ENCODE assay signal across 10 cellular contexts in the genomic region with DNA sequence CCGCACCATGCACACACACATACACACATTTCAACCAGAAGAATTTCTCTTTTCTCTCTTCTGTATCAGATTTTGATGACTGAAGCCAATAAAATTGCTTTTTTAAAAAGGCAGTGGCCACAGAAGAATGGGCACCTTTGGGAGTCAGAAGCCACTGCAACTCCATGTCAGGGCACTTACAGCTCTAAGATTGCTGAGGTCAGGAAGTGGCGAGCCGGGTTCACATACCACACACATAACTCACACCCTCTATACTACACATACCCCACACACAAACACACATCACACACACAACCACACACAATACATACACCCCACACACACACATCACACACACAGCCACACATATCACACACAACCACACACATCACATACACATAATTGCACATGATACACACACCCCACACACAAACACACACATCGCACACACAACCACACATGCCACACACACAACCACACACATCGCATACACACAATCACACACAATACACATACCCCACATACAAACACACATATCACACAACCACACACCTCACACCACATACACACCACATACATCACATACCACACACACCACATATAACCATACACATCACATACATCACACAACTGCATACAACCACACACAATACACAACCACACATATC. TPM values are rescaled to one million over a fixed set of nuclear protein-coding genes. Genes with fewer than 3 reads are reported as not detected.
DNase-seq lines count a peak whose midpoint lies in the region; ATAC-seq and TF ChIP-seq lines count a peak whose summit lies in the region.
"Had no signal": no experiment of that assay in that cellular context is flagged by ENCODE, and none has a peak within 500 bp of the region (broad histone marks: within the 10 kb centered on the region; RNA-seq: fewer than 3 reads in every experiment).

No MANE protein-coding gene starts in this region.

- H3K36me3 ChIP-seq in OCI-LY7 (ENCODE audit: insufficient read depth, low read length), result no peaks in the 10 kb centered on the region

- no peak overlapping the region for H2AFZ ChIP-seq in OCI-LY7 (ENCODE audit: low read length)

- H3K4me2 ChIP-seq in OCI-LY7 (ENCODE audit: low read length), result no peak overlapping the region

- H3K9me3 ChIP-seq in OCI-LY7 (ENCODE audit: low read length), result peaks cover 8% of the 10 kb centered on the region

- intact Hi-C loops in OCI-LY7 (cut with micrococcal nuclease; ENCODE audit: unreplicated experiment), result no loop called here
- intact Hi-C loops in left cardiac atrium (cut with DNase I), result no loop called here

- H3K79me2 ChIP-seq in OCI-LY7 (ENCODE audit: insufficient read depth, low read depth, low read length), result no peaks in the 10 kb centered on the region

- H3K4me3 ChIP-seq in cardiac fibroblast (replicated peaks in 1 of 2; ENCODE audit: low read depth in 2 of 2, low read length in 2 of 2) (no peak overlapping the region), OCI-LY7 (ENCODE audit: low read depth, low read length, poor library complexity, severe bottlenecking) (no peak overlapping the region)

- no peaks in the 10 kb centered on the region for H3K9me2 ChIP-seq in OCI-LY7 (ENCODE audit: insufficient read depth, low read length)

- BruUV-seq in OCI-LY7 (replicated peaks; lab: Mats Ljungman, UMichigan), result no TSS peak

- DNase-seq in GM03348 (ENCODE audit: low spot score), result peak; percentile 81
- peak; percentile 20 for DNase-seq in MV-4-11 (lab: John Stamatoyannopoulos, UW)
- peak; percentile 85 to 91 for DNase-seq in cardiac fibroblast (ENCODE audit: low read depth in 2 of 2)
- DNase-seq in non-pigmented ciliary epithelial cell (ENCODE audit: low read depth), result peak; percentile 65
- no peak for DNase-seq in mucosa of gallbladder (ENCODE audit: low spot score)
- no peak for DNase-seq in OCI-LY7 (ENCODE audit: low spot score)
- DNase-seq in left cardiac atrium, result no peak
- DNase-seq: activated T-cell treated with anti-CD3 and anti-CD28 coated beads, Interleukin-2, amount 50 U/mL, for 72 hours; NCI-H69; nucleus accumbens had no signal

- H3K27ac ChIP-seq in OCI-LY7 (ENCODE audit: low read depth, low read length, poor library complexity, severe bottlenecking), result no peak overlapping the region

- POLR2A ChIA-PET in OCI-LY7 (lab: Charles Lee), result no interaction called here

- TF ChIP-seq CTCF in cardiac fibroblast (IDR thresholded peaks at IDR 0.05; ENCODE audit: low read depth, low read length) (no peak), OCI-LY7 (conservative IDR thresholded peaks at IDR 0.05; ENCODE audit: low read length) (no peak)

- no peak for ATAC-seq in left cardiac atrium

- H3K4me1 ChIP-seq in OCI-LY7 (ENCODE audit: insufficient read depth, low read length, poor library complexity, severe bottlenecking), result no peaks in the 10 kb centered on the region

- H4K20me1 ChIP-seq in OCI-LY7 (ENCODE audit: insufficient read depth, low read length), result no peaks in the 10 kb centered on the region

- CTCF ChIA-PET in OCI-LY7 (lab: Charles Lee; ENCODE audit: unreplicated experiment), result no interaction called here

RNA-seq across cellular contexts. Expression of a gene that starts 31.2 kb away (rescaled TPM):
- total RNA-seq in mucosa of gallbladder (14.8 TPM), OCI-LY7 (2022) (not detected in 2 replicates), left cardiac atrium (not detected)
- total RNA-seq in OCI-LY7 (2014; rRNA removed; shearing (Covaris generic)), result not detected in 2 replicates
- total RNA-seq: activated T-cell treated with anti-CD3 and anti-CD28 coated beads, Interleukin-2, amount 50 U/mL, for 72 hours had no signal

RNA-seq across cellular contexts. Expression of a gene that starts 53.6 kb away (rescaled TPM):
- total RNA-seq in mucosa of gallbladder, result 1.4 TPM
- total RNA-seq in OCI-LY7 (2014; rRNA removed; shearing (Covaris generic)), result 0.25 and 0.31 TPM in 2 replicates
- 1.5 and 2.1 TPM in 2 replicates for total RNA-seq in OCI-LY7 (2022)
- total RNA-seq in left cardiac atrium, result 1 to 10 TPM; 4.6 to 4.9 TPM

RNA-seq across cellular contexts. Expression of a gene that starts 59.5 kb away (rescaled TPM):
- 0.14 TPM for total RNA-seq in mucosa of gallbladder
- not detected in 2 replicates for total RNA-seq in OCI-LY7 (2014; rRNA removed; shearing (Covaris generic))
- not detected in 2 replicates for total RNA-seq in OCI-LY7 (2022)
- under 1 TPM in 1 of 2 donors, not detected in 1; 0.58 TPM for total RNA-seq in left cardiac atrium
- total RNA-seq: activated T-cell treated with anti-CD3 and anti-CD28 coated beads, Interleukin-2, amount 50 U/mL, for 72 hours had no signal

Comparison
In these comparisons a context has a peak if more than half of its experiments do, and no peak if none do; other contexts are left out.
1. DNase-seq: peak in GM03348 (single experiment), MV-4-11 (single experiment), cardiac fibroblast (2 of 2) and non-pigmented ciliary epithelial cell (single experiment); none in mucosa of gallbladder (single experiment), OCI-LY7 (single experiment) and left cardiac atrium (single experiment).
2. RNA of a gene that starts 31.2 kb away (total RNA-seq): 14.8 TPM in mucosa of gallbladder (single experiment); not detected in left cardiac atrium and not detected in OCI-LY7; every median in the first group is over 10 times any median in the second.